In the genomic region with DNA sequence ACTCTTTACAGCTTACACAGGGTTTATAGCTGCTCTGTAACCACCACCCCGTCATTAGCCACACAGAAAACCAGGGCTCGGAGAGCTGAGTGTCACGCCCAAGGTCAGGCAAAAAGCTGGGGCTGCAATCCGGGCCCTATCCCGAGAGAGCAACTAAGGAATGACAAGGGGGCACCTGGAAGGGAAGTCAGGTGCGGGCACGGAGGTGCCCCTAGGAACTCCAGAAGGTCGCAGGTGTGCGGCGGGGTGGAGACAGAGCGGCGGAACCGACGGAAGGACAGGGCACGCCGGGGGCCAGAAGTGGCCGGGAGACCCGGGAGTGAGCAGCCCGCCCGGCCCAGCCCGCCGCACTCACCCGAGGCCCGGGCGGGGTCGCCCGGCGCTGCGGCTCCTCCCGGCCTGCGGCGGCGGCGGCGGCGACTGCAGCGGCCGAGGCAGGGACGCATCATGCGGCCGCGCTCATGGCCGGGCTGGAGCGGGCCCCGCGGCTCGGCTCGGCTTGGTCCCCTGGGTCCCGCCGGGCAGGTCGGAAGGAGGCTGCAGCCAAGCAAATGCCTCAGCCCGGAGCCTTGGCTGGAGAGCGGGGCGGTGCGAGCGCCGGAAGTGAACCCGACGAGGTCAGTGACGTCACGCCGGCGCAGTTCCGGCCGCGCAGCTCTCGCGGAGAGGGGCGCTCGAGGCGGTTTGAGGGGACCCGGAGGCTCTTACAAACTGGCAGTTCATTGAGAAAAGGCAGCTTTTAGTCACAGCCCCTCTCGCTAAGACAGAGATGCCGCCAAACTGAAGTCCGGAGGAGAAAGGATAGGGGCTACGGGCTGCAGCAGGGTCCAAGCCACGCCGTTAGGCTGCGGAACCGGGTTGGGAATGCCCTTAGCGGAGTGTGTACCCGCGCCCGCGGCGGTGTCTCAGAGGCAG, we compare ENCODE assay signal across 1 cellular context.
TF ChIP-seq lines count a peak whose summit lies in the region.

TSS of gene ZDHHC7 (minus strand) at position 605 of the 915 bp plus-strand sequence. CDS start 20,917 bp downstream, outside the sequence.

TF ChIP-seq in K562, 482 proteins besides CTCF, POLR2A, EP300 and RAD21 (continued from another document and continues in another):
- peak in 1 of 2 experiments; percentile 53; a peak in 2 of 4 replicates for TF ChIP-seq FOXK2 (conservative IDR thresholded peaks at IDR 0.05 in 1 of 2, IDR thresholded peaks at IDR 0.05 in 1 of 2; ENCODE audit: low read depth in 2 of 2)
- TF ChIP-seq, protein P1, sequence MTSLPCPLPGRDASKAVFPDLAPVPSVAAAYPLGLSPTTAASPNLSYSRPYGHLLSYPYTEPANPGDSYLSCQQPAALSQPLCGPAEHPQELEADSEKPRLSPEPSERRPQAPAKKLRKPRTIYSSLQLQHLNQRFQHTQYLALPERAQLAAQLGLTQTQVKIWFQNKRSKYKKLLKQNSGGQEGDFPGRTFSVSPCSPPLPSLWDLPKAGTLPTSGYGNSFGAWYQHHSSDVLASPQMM (CRISPR knock-in tag; IDR thresholded peaks at IDR 0.05) = no peak
- TF ChIP-seq, protein P2, sequence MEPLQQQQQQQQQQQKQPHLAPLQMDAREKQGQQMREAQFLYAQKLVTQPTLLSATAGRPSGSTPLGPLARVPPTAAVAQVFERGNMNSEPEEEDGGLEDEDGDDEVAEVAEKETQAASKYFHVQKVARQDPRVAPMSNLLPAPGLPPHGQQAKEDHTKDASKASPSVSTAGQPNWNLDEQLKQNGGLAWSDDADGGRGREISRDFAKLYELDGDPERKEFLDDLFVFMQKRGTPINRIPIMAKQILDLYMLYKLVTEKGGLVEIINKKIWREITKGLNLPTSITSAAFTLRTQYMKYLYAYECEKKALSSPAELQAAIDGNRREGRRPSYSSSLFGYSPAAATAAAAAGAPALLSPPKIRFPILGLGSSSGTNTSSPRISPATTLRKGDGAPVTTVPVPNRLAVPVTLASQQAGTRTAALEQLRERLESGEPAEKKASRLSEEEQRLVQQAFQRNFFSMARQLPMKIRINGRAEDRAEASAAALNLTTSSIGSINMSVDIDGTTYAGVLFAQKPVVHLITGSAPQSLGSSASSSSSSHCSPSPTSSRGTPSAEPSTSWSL (CRISPR knock-in tag; IDR thresholded peaks at IDR 0.05; ENCODE audit: borderline replicate concordance) = peak; percentile 83; the same call in 1 of the 2 replicates
- no peak for TF ChIP-seq DNMT1 (IDR thresholded peaks at IDR 0.05)
- TF ChIP-seq NFRKB (IDR thresholded peaks at IDR 0.05; ENCODE audit: low read depth) = peak; percentile 84; the same call in 1 of the 2 replicates
- no peak for TF ChIP-seq THRA (IDR thresholded peaks at IDR 0.05)
- no peak for TF ChIP-seq BHLHE40 (IDR thresholded peaks at IDR 0.05; ENCODE audit: low read length)
- no peak for TF ChIP-seq SP2 (IDR thresholded peaks at IDR 0.05; ENCODE audit: extremely low read depth, low read depth, low read length, poor library complexity, severe bottlenecking)
- no peak for TF ChIP-seq KLF13 (tag; IDR thresholded peaks at IDR 0.05; ENCODE audit: borderline replicate concordance, low read depth)
- TF ChIP-seq PPARD (CRISPR knock-in tag; IDR thresholded peaks at IDR 0.05) = no peak
- peak; percentile 98 for TF ChIP-seq MTA3 (IDR thresholded peaks at IDR 0.05; ENCODE audit: borderline replicate concordance)
- no peak for TF ChIP-seq ZC3H8 (IDR thresholded peaks at IDR 0.05)
- TF ChIP-seq ZNF551 (CRISPR knock-in tag; IDR thresholded peaks at IDR 0.05) = no peak
- TF ChIP-seq PML (IDR thresholded peaks at IDR 0.05; ENCODE audit: low read length) = peak; percentile 90; the same call in 1 of the 2 replicates
- TF ChIP-seq, protein P3, sequence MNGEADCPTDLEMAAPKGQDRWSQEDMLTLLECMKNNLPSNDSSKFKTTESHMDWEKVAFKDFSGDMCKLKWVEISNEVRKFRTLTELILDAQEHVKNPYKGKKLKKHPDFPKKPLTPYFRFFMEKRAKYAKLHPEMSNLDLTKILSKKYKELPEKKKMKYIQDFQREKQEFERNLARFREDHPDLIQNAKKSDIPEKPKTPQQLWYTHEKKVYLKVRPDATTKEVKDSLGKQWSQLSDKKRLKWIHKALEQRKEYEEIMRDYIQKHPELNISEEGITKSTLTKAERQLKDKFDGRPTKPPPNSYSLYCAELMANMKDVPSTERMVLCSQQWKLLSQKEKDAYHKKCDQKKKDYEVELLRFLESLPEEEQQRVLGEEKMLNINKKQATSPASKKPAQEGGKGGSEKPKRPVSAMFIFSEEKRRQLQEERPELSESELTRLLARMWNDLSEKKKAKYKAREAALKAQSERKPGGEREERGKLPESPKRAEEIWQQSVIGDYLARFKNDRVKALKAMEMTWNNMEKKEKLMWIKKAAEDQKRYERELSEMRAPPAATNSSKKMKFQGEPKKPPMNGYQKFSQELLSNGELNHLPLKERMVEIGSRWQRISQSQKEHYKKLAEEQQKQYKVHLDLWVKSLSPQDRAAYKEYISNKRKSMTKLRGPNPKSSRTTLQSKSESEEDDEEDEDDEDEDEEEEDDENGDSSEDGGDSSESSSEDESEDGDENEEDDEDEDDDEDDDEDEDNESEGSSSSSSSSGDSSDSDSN (IDR thresholded peaks at IDR 0.05; ENCODE audit: borderline replicate concordance in 1 of 2, low read depth in 2 of 2, low read length in 2 of 2) = peak; percentile 64 to 85; a peak in 2 of 4 replicates
- TF ChIP-seq ZNF785 (CRISPR knock-in tag; IDR thresholded peaks at IDR 0.05) = no peak
- 0 out of 2 replicates have a peak, but pooled peaks have one; percentile 48 for TF ChIP-seq TARDBP (IDR thresholded peaks at IDR 0.05)
- no peak for TF ChIP-seq MCM2 (IDR thresholded peaks at IDR 0.05; ENCODE audit: low read depth)
- TF ChIP-seq CBX8 (IDR thresholded peaks at IDR 0.05; ENCODE audit: borderline replicate concordance, extremely low read depth, low read depth, low read length, poor library complexity, severe bottlenecking) = no peak
- TF ChIP-seq EP400 (IDR thresholded peaks at IDR 0.05) = peak; percentile 92
- TF ChIP-seq ATF7 (IDR thresholded peaks at IDR 0.05) = peak; percentile 98
- no peak for TF ChIP-seq SMARCC2 (IDR thresholded peaks at IDR 0.05; ENCODE audit: low read depth)
- TF ChIP-seq PRMT5 (CRISPR knock-in tag; IDR thresholded peaks at IDR 0.05) = no peak
- no peak for TF ChIP-seq ZNF175 (CRISPR knock-in tag; IDR thresholded peaks at IDR 0.05; ENCODE audit: low read depth)
- TF ChIP-seq SUPT5H (IDR thresholded peaks at IDR 0.05) = peak; percentile 98
- peak; percentile 88 for TF ChIP-seq ETV1 (tag; conservative IDR thresholded peaks at IDR 0.05; ENCODE audit: low read depth)
- no peak for TF ChIP-seq NCOA4 (IDR thresholded peaks at IDR 0.05; ENCODE audit: partially characterized antibody)
- TF ChIP-seq RBM34 (IDR thresholded peaks at IDR 0.05; ENCODE audit: borderline replicate concordance, insufficient read depth, low read length) = no peak
- TF ChIP-seq U2AF2 (optimal IDR thresholded peaks at IDR 0.05; ENCODE audit: low read depth, low read length) = no peak
- peak; percentile 97 for TF ChIP-seq PHF8 (IDR thresholded peaks at IDR 0.05; ENCODE audit: borderline replicate concordance, low read length)
- peak; percentile 27; the same call in 1 of the 2 replicates for TF ChIP-seq TFE3 (CRISPR knock-in tag; IDR thresholded peaks at IDR 0.05)
- no peak for TF ChIP-seq ZBTB8A (IDR thresholded peaks at IDR 0.05; ENCODE audit: partially characterized antibody)
- TF ChIP-seq ZNF445 (CRISPR knock-in tag; IDR thresholded peaks at IDR 0.05; ENCODE audit: low read depth) = no peak
- TF ChIP-seq XRCC5 (IDR thresholded peaks at IDR 0.05; ENCODE audit: low read depth, low read length) = no peak
- no peak for TF ChIP-seq ZNF830 (CRISPR knock-in tag; IDR thresholded peaks at IDR 0.05)
- TF ChIP-seq, protein P4, sequence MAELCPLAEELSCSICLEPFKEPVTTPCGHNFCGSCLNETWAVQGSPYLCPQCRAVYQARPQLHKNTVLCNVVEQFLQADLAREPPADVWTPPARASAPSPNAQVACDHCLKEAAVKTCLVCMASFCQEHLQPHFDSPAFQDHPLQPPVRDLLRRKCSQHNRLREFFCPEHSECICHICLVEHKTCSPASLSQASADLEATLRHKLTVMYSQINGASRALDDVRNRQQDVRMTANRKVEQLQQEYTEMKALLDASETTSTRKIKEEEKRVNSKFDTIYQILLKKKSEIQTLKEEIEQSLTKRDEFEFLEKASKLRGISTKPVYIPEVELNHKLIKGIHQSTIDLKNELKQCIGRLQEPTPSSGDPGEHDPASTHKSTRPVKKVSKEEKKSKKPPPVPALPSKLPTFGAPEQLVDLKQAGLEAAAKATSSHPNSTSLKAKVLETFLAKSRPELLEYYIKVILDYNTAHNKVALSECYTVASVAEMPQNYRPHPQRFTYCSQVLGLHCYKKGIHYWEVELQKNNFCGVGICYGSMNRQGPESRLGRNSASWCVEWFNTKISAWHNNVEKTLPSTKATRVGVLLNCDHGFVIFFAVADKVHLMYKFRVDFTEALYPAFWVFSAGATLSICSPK (IDR thresholded peaks at IDR 0.05; ENCODE audit: borderline replicate concordance) = no peak
- no peak for TF ChIP-seq SPI1 (IDR thresholded peaks at IDR 0.05; ENCODE audit: borderline replicate concordance, low read depth, low read length)
- no peak for TF ChIP-seq HDAC6 (IDR thresholded peaks at IDR 0.05; ENCODE audit: low read depth, low read length)
- TF ChIP-seq, protein P5, sequence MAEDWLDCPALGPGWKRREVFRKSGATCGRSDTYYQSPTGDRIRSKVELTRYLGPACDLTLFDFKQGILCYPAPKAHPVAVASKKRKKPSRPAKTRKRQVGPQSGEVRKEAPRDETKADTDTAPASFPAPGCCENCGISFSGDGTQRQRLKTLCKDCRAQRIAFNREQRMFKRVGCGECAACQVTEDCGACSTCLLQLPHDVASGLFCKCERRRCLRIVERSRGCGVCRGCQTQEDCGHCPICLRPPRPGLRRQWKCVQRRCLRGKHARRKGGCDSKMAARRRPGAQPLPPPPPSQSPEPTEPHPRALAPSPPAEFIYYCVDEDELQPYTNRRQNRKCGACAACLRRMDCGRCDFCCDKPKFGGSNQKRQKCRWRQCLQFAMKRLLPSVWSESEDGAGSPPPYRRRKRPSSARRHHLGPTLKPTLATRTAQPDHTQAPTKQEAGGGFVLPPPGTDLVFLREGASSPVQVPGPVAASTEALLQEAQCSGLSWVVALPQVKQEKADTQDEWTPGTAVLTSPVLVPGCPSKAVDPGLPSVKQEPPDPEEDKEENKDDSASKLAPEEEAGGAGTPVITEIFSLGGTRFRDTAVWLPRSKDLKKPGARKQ (CRISPR knock-in tag; IDR thresholded peaks at IDR 0.05) = no peak
- TF ChIP-seq CBX3 (IDR thresholded peaks at IDR 0.05; ENCODE audit: borderline replicate concordance in 1 of 2, low read length in 2 of 2) = peak in 1 of 2 experiments; percentile 54; a peak in 1 of 3 replicates
- TF ChIP-seq, protein P6, sequence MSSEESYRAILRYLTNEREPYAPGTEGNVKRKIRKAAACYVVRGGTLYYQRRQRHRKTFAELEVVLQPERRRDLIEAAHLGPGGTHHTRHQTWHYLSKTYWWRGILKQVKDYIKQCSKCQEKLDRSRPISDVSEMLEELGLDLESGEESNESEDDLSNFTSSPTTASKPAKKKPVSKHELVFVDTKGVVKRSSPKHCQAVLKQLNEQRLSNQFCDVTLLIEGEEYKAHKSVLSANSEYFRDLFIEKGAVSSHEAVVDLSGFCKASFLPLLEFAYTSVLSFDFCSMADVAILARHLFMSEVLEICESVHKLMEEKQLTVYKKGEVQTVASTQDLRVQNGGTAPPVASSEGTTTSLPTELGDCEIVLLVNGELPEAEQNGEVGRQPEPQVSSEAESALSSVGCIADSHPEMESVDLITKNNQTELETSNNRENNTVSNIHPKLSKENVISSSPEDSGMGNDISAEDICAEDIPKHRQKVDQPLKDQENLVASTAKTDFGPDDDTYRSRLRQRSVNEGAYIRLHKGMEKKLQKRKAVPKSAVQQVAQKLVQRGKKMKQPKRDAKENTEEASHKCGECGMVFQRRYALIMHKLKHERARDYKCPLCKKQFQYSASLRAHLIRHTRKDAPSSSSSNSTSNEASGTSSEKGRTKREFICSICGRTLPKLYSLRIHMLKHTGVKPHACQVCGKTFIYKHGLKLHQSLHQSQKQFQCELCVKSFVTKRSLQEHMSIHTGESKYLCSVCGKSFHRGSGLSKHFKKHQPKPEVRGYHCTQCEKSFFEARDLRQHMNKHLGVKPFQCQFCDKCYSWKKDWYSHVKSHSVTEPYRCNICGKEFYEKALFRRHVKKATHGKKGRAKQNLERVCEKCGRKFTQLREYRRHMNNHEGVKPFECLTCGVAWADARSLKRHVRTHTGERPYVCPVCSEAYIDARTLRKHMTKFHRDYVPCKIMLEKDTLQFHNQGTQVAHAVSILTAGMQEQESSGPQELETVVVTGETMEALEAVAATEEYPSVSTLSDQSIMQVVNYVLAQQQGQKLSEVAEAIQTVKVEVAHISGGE (CRISPR knock-in tag; IDR thresholded peaks at IDR 0.05) = peak; percentile 55 to 95 (median 66); a peak in 5 of 6 replicates
- TF ChIP-seq ZNF507 (tag; conservative IDR thresholded peaks at IDR 0.05) = no peak
- TF ChIP-seq ARID1B (IDR thresholded peaks at IDR 0.05) = peak; percentile 11; the same call in 1 of the 2 replicates
- no peak for TF ChIP-seq FUS (optimal IDR thresholded peaks at IDR 0.05; ENCODE audit: low read depth, low read length)
- TF ChIP-seq, protein P7, sequence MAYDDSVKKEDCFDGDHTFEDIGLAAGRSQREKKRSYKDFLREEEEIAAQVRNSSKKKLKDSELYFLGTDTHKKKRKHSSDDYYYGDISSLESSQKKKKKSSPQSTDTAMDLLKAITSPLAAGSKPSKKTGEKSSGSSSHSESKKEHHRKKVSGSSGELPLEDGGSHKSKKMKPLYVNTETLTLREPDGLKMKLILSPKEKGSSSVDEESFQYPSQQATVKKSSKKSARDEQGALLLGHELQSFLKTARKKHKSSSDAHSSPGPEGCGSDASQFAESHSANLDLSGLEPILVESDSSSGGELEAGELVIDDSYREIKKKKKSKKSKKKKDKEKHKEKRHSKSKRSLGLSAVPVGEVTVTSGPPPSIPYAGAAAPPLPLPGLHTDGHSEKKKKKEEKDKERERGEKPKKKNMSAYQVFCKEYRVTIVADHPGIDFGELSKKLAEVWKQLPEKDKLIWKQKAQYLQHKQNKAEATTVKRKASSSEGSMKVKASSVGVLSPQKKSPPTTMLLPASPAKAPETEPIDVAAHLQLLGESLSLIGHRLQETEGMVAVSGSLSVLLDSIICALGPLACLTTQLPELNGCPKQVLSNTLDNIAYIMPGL (CRISPR knock-in tag; IDR thresholded peaks at IDR 0.05) = peak; percentile 69; the same call in 1 of the 2 replicates
